Comparison of ENCODE assay signal across 40 cellular contexts in genomic region chr1:165316153-165316772, GRCh38. TPM values are rescaled to one million over a fixed set of nuclear protein-coding genes. Genes with fewer than 3 reads are reported as not detected.
"Had no signal": no experiment of that assay in that cellular context is flagged by ENCODE, and none has a peak within 500 bp of the region (broad histone marks: within the 10 kb centered on the region; RNA-seq: fewer than 3 reads in every experiment).

No MANE protein-coding gene starts in this region.

- H3K4me3 ChIP-seq: ascending aorta, cardiac muscle cell had no signal

- DNase-seq: activated CD4-positive, alpha-beta memory T cell treated with anti-CD3 and anti-CD28 coated beads, Interleukin-2, amount 10 ng/mL, durations not matched to agents 7 days and 5 days; activated CD4-positive, alpha-beta T cell treated with anti-CD3 and anti-CD28 coated beads for 1 hour; activated CD4-positive, alpha-beta T cell treated with anti-CD3 and anti-CD28 coated beads for 36 hours; activated CD4-positive, alpha-beta T cell treated with anti-CD3 and anti-CD28 coated beads for 48 hours; activated CD4-positive, alpha-beta T cell treated with anti-CD3 and anti-CD28 coated beads, Interleukin-2, amount 10 ng/mL, durations not matched to agents 7 days and 5 days; activated CD4-positive, alpha-beta T cell treated with anti-CD3 and anti-CD28 coated beads, Interleukin-2, amount 50 U/mL, for 48 hours; activated CD4-positive, CD25-positive, alpha-beta regulatory T cell; activated CD8-positive, alpha-beta memory T cell treated with anti-CD3 and anti-CD28 coated beads for 24 hours; activated CD8-positive, alpha-beta memory T cell treated with anti-CD3 and anti-CD28 coated beads, Interleukin-2, amount 10 ng/mL, durations not matched to agents 7 days and 5 days; activated CD8-positive, alpha-beta memory T cell treated with anti-CD3 and anti-CD28 coated beads, Interleukin-2, amount 50 U/mL, for 48 hours; activated CD8-positive, alpha-beta T cell treated with anti-CD3 and anti-CD28 coated beads, Interleukin-2, amount 10 ng/mL, durations not matched to agents 7 days and 5 days; activated gamma-delta T cell; activated naive CD4-positive, alpha-beta T cell treated with anti-CD3 and anti-CD28 coated beads, Interleukin-2, amount 10 ng/mL, durations not matched to agents 7 days and 5 days; activated naive CD4-positive, alpha-beta T cell treated with Interleukin-2 at 50 U/mL for 16 hours; activated naive CD8-positive, alpha-beta T cell treated with anti-CD3 and anti-CD28 coated beads, Interleukin-2, amount 10 ng/mL, durations not matched to agents 7 days and 5 days; activated naive CD8-positive, alpha-beta T cell treated with anti-CD3 and anti-CD28 coated beads, Interleukin-2, amount 50 U/mL, for 24 hours; activated T-cell treated with anti-CD3 and anti-CD28 coated beads, Interleukin-2, amount 50 U/mL, for 24 hours; activated T-cell treated with anti-CD3 and anti-CD28 coated beads, Interleukin-2, amount 50 U/mL, for 72 hours; amygdala; anterior cingulate cortex; caudate nucleus; cerebellar nuclear complex; T-helper 1 cell; T-helper 2 cell; T-helper 9 cell; WERI-Rb-1 had no signal

- H3K36me3 Mint-ChIP-seq: activated CD8-positive, alpha-beta memory T cell treated with anti-CD3 and anti-CD28 coated beads, Interleukin-2, amount 10 ng/mL, durations not matched to agents 7 days and 5 days; activated naive CD4-positive, alpha-beta T cell treated with anti-CD3 and anti-CD28 coated beads, Interleukin-2, amount 10 ng/mL, durations not matched to agents 7 days and 5 days; activated naive CD4-positive, alpha-beta T cell treated with anti-CD3 and anti-CD28 coated beads, Interleukin-2, amount 50 U/mL, for 24 hours; activated naive CD8-positive, alpha-beta T cell; activated naive CD8-positive, alpha-beta T cell treated with anti-CD3 and anti-CD28 coated beads, Interleukin-2, amount 10 ng/mL, durations not matched to agents 7 days and 5 days; brain had no signal

- H3K36me3 ChIP-seq: ascending aorta, cardiac muscle cell, WERI-Rb-1 had no signal

- H3K9me3 Mint-ChIP-seq: activated CD4-positive, alpha-beta memory T cell treated with anti-CD3 and anti-CD28 coated beads, Interleukin-2, amount 10 ng/mL, durations not matched to agents 7 days and 5 days; activated CD4-positive, alpha-beta T cell treated with anti-CD3 and anti-CD28 coated beads, Interleukin-2, amount 10 ng/mL, durations not matched to agents 7 days and 5 days; activated naive CD4-positive, alpha-beta T cell treated with anti-CD3 and anti-CD28 coated beads, Interleukin-2, amount 10 ng/mL, durations not matched to agents 7 days and 5 days; activated naive CD8-positive, alpha-beta T cell treated with anti-CD3 and anti-CD28 coated beads, Interleukin-2, amount 10 ng/mL, durations not matched to agents 7 days and 5 days; activated naive CD8-positive, alpha-beta T cell treated with anti-CD3 and anti-CD28 coated beads, Interleukin-2, amount 50 U/mL, for 24 hours; activated T-cell treated with anti-CD3 and anti-CD28 coated beads, Interleukin-2, amount 50 U/mL, for 24 hours; activated T-helper 1 cell treated with anti-CD3 and anti-CD28 coated beads, Interleukin-12 subunit alpha, Interleukin-12 subunit beta, Interleukin-2, Interleukin-4 antibody, amounts not matched to agents 30 ng/mL and 10 ng/mL and 1 ng/mL, durations not matched to agents 14 hours and 24 hours and 36 hours; activated T-helper 17 cell treated with anti-CD3 and anti-CD28 coated beads, Interleukin-2, amount 50 U/mL, for 72 hours; central memory CD8-positive, alpha-beta T cell; T-helper 1 cell treated with Interleukin-12 subunit alpha and Interleukin-12 subunit beta and Interleukin-4 antibody, amounts not matched to agents 30 μg/mL and 1 μg/mL, for 36 hours; T-helper 2 cell treated with Interferon-gamma antibody and Interleukin-4, amounts not matched to agents 5 μg/mL and 100 μg/mL, for 36 hours had no signal

- H3K4me1 Mint-ChIP-seq: activated CD4-positive, alpha-beta memory T cell treated with anti-CD3 and anti-CD28 coated beads, Interleukin-2, amount 10 ng/mL, durations not matched to agents 7 days and 5 days; activated CD4-positive, alpha-beta T cell treated with anti-CD3 and anti-CD28 coated beads for 36 hours; activated CD4-positive, alpha-beta T cell treated with anti-CD3 and anti-CD28 coated beads, Interleukin-2, amount 10 ng/mL, durations not matched to agents 7 days and 5 days; activated CD8-positive, alpha-beta memory T cell treated with anti-CD3 and anti-CD28 coated beads, Interleukin-2, amount 10 ng/mL, durations not matched to agents 7 days and 5 days; activated naive CD4-positive, alpha-beta T cell treated with anti-CD3 and anti-CD28 coated beads, Interleukin-2, amount 10 ng/mL, durations not matched to agents 7 days and 5 days; activated naive CD4-positive, alpha-beta T cell treated with anti-CD3 and anti-CD28 coated beads, Interleukin-2, amount 50 U/mL, for 24 hours; activated naive CD8-positive, alpha-beta T cell treated with anti-CD3 and anti-CD28 coated beads, Interleukin-2, amount 10 ng/mL, durations not matched to agents 7 days and 5 days; activated naive CD8-positive, alpha-beta T cell treated with anti-CD3 and anti-CD28 coated beads, Interleukin-2, amount 50 U/mL, for 24 hours; activated T-helper 17 cell treated with anti-CD3 and anti-CD28 coated beads, Interleukin-2, amount 50 U/mL, for 72 hours; central memory CD8-positive, alpha-beta T cell; WTC11 had no signal

- H3K27ac Mint-ChIP-seq: activated CD4-positive, alpha-beta memory T cell treated with anti-CD3 and anti-CD28 coated beads, Interleukin-2, amount 10 ng/mL, durations not matched to agents 7 days and 5 days; activated CD4-positive, alpha-beta T cell treated with anti-CD3 and anti-CD28 coated beads for 36 hours; activated CD4-positive, alpha-beta T cell treated with anti-CD3 and anti-CD28 coated beads, Interleukin-2, amount 10 ng/mL, durations not matched to agents 7 days and 5 days; activated CD8-positive, alpha-beta memory T cell treated with anti-CD3 and anti-CD28 coated beads, Interleukin-2, amount 10 ng/mL, durations not matched to agents 7 days and 5 days; activated CD8-positive, alpha-beta T cell treated with anti-CD3 and anti-CD28 coated beads, Interleukin-2, amount 10 ng/mL, durations not matched to agents 7 days and 5 days; activated naive CD4-positive, alpha-beta T cell treated with anti-CD3 and anti-CD28 coated beads, Interleukin-2, amount 10 ng/mL, durations not matched to agents 7 days and 5 days; activated naive CD4-positive, alpha-beta T cell treated with anti-CD3 and anti-CD28 coated beads, Interleukin-2, amount 50 U/mL, for 24 hours; activated naive CD8-positive, alpha-beta T cell; activated naive CD8-positive, alpha-beta T cell treated with anti-CD3 and anti-CD28 coated beads, Interleukin-2, amount 10 ng/mL, durations not matched to agents 7 days and 5 days; activated naive CD8-positive, alpha-beta T cell treated with anti-CD3 and anti-CD28 coated beads, Interleukin-2, amount 50 U/mL, for 24 hours; activated T-cell treated with anti-CD3 and anti-CD28 coated beads, Interleukin-2, amount 50 U/mL, for 24 hours; activated T-cell treated with anti-CD3 and anti-CD28 coated beads, Interleukin-2, amount 50 U/mL, for 72 hours; activated T-helper 1 cell treated with anti-CD3 and anti-CD28 coated beads, Interleukin-12 subunit alpha, Interleukin-12 subunit beta, Interleukin-2, Interleukin-4 antibody, amounts not matched to agents 30 ng/mL and 10 ng/mL and 1 ng/mL, durations not matched to agents 14 hours and 24 hours and 36 hours; activated T-helper 17 cell treated with anti-CD3 and anti-CD28 coated beads, Interleukin-2, amount 50 U/mL, for 72 hours; T-helper 1 cell treated with Interleukin-12 subunit alpha and Interleukin-12 subunit beta and Interleukin-4 antibody, amounts not matched to agents 30 μg/mL and 1 μg/mL, for 36 hours; T-helper 2 cell treated with Interferon-gamma antibody and Interleukin-4, amounts not matched to agents 5 μg/mL and 100 μg/mL, for 36 hours; WTC11 had no signal

- H3K27me3 ChIP-seq: ascending aorta, cardiac muscle cell had no signal

- H3K4me1 ChIP-seq: ascending aorta had no signal

- ATAC-seq: activated CD4-positive, alpha-beta T cell treated with anti-CD3 and anti-CD28 coated beads for 36 hours; activated CD4-positive, CD25-positive, alpha-beta regulatory T cell treated with anti-CD3 and anti-CD28 coated beads, Interleukin-2, amount 50 U/mL, for 24 hours; activated CD8-positive, alpha-beta memory T cell treated with anti-CD3 and anti-CD28 coated beads, Interleukin-2, amount 10 ng/mL, durations not matched to agents 7 days and 5 days; activated CD8-positive, alpha-beta T cell treated with anti-CD3 and anti-CD28 coated beads, Interleukin-2, amount 10 ng/mL, durations not matched to agents 7 days and 5 days; activated naive CD8-positive, alpha-beta T cell treated with anti-CD3 and anti-CD28 coated beads, Interleukin-2, amount 50 U/mL, for 24 hours; activated T-cell treated with anti-CD3 and anti-CD28 coated beads, Interleukin-2, amount 50 U/mL, for 72 hours; activated T-helper 17 cell treated with anti-CD3 and anti-CD28 coated beads, Interleukin-2, amount 50 U/mL, for 72 hours; WTC11 had no signal

- H3K4me3 Mint-ChIP-seq: activated CD4-positive, alpha-beta memory T cell treated with anti-CD3 and anti-CD28 coated beads, Interleukin-2, amount 10 ng/mL, durations not matched to agents 7 days and 5 days; activated CD4-positive, alpha-beta T cell treated with anti-CD3 and anti-CD28 coated beads for 36 hours; activated CD4-positive, alpha-beta T cell treated with anti-CD3 and anti-CD28 coated beads, Interleukin-2, amount 10 ng/mL, durations not matched to agents 7 days and 5 days; activated CD8-positive, alpha-beta memory T cell treated with anti-CD3 and anti-CD28 coated beads, Interleukin-2, amount 10 ng/mL, durations not matched to agents 7 days and 5 days; activated CD8-positive, alpha-beta T cell treated with anti-CD3 and anti-CD28 coated beads, Interleukin-2, amount 10 ng/mL, durations not matched to agents 7 days and 5 days; activated naive CD4-positive, alpha-beta T cell treated with anti-CD3 and anti-CD28 coated beads, Interleukin-2, amount 10 ng/mL, durations not matched to agents 7 days and 5 days; activated naive CD4-positive, alpha-beta T cell treated with anti-CD3 and anti-CD28 coated beads, Interleukin-2, amount 50 U/mL, for 24 hours; activated naive CD8-positive, alpha-beta T cell; activated naive CD8-positive, alpha-beta T cell treated with anti-CD3 and anti-CD28 coated beads, Interleukin-2, amount 10 ng/mL, durations not matched to agents 7 days and 5 days; activated naive CD8-positive, alpha-beta T cell treated with anti-CD3 and anti-CD28 coated beads, Interleukin-2, amount 50 U/mL, for 24 hours; activated T-cell treated with anti-CD3 and anti-CD28 coated beads, Interleukin-2, amount 50 U/mL, for 24 hours; activated T-cell treated with anti-CD3 and anti-CD28 coated beads, Interleukin-2, amount 50 U/mL, for 72 hours; activated T-helper 1 cell treated with anti-CD3 and anti-CD28 coated beads, Interleukin-12 subunit alpha, Interleukin-12 subunit beta, Interleukin-2, Interleukin-4 antibody, amounts not matched to agents 30 ng/mL and 10 ng/mL and 1 ng/mL, durations not matched to agents 14 hours and 24 hours and 36 hours; activated T-helper 17 cell treated with anti-CD3 and anti-CD28 coated beads, Interleukin-2, amount 50 U/mL, for 72 hours; brain; central memory CD8-positive, alpha-beta T cell; T-helper 1 cell treated with Interleukin-12 subunit alpha and Interleukin-12 subunit beta and Interleukin-4 antibody, amounts not matched to agents 30 μg/mL and 1 μg/mL, for 36 hours; T-helper 2 cell treated with Interferon-gamma antibody and Interleukin-4, amounts not matched to agents 5 μg/mL and 100 μg/mL, for 36 hours; WTC11 had no signal

- H3K27ac ChIP-seq: ascending aorta, cardiac muscle cell, WERI-Rb-1 had no signal

RNA-seq across cellular contexts. Expression of gene LMX1A, which starts 40.3 kb away (rescaled TPM):
- total RNA-seq: activated CD4-positive, alpha-beta memory T cell treated with anti-CD3 and anti-CD28 coated beads, Interleukin-2, amount 10 ng/mL, durations not matched to agents 7 days and 5 days; activated CD4-positive, alpha-beta T cell treated with anti-CD3 and anti-CD28 coated beads for 36 hours; activated CD4-positive, alpha-beta T cell treated with anti-CD3 and anti-CD28 coated beads, Interleukin-2, amount 10 ng/mL, durations not matched to agents 7 days and 5 days; activated CD8-positive, alpha-beta memory T cell treated with anti-CD3 and anti-CD28 coated beads, Interleukin-2, amount 10 ng/mL, durations not matched to agents 7 days and 5 days; activated CD8-positive, alpha-beta T cell treated with anti-CD3 and anti-CD28 coated beads, Interleukin-2, amount 10 ng/mL, durations not matched to agents 7 days and 5 days; activated naive CD8-positive, alpha-beta T cell treated with anti-CD3 and anti-CD28 coated beads, Interleukin-2, amount 10 ng/mL, durations not matched to agents 7 days and 5 days; activated T-cell treated with anti-CD3 and anti-CD28 coated beads, Interleukin-2, amount 50 U/mL, for 72 hours; activated T-helper 1 cell treated with anti-CD3 and anti-CD28 coated beads, Interleukin-12 subunit alpha, Interleukin-12 subunit beta, Interleukin-2, Interleukin-4 antibody, amounts not matched to agents 30 ng/mL and 10 ng/mL and 1 ng/mL, durations not matched to agents 14 hours and 24 hours and 36 hours; activated T-helper 17 cell treated with anti-CD3 and anti-CD28 coated beads, Interleukin-2, amount 50 U/mL, for 72 hours; bronchial epithelial cell; cardiac muscle cell; chondrocyte; WTC11 had no signal
- polyA plus RNA-seq: cardiac muscle cell had no signal
